Comparison of ENCODE assay signal across 8 cellular contexts in genomic region chr19:48837081-48837524, GRCh38. TPM values are rescaled to one million over a fixed set of nuclear protein-coding genes. Genes with fewer than 3 reads are reported as not detected.
DNase-seq lines count a peak whose midpoint lies in the region; ATAC-seq, FAIRE-seq and TF ChIP-seq lines count a peak whose summit lies in the region.

No MANE protein-coding gene starts in this region.

- no peak for TF ChIP-seq RAD21 in A549 (conservative IDR thresholded peaks at IDR 0.05 in 1 of 2, IDR thresholded peaks at IDR 0.05 in 1 of 2)

- CTCF ChIA-PET in A549 (lab: Yijun Ruan, JAX) = interaction anchor here (0.6 to 24.1 kb wide), 24 partner anchors 9 to 191 kb away, joined by 3 to 927 read pairs (median 4); partner anchors contain the start of genes BAX, BCAT2, CA11 and PLEKHA4

- H3K4me1 ChIP-seq in A549 (peaks cover 7% of the 10 kb centered on the region; the same call in 2 of the 3 replicates), iPS-20b (ENCODE audit: insufficient read depth, low read length) (peaks cover 3% of the 10 kb centered on the region; the same call in 1 of the 2 replicates), spleen (peaks cover 4 to 28% (median 21%) of the 10 kb centered on the region in 6 donors)

- FAIRE-seq in A549 (lab: Jason Lieb, UNC) = peak; percentile 92

- H3K27me3 ChIP-seq in iPS-20b (ENCODE audit: insufficient read depth, low read length) (no peaks in the 10 kb centered on the region), spleen (replicated peaks in 1 of 7) (peaks cover 0 to 16% (median 0%) of the 10 kb centered on the region in 7 donors)

- DNase-seq in A549 (ENCODE audit: low read depth in 1 of 2, low spot score in 1 of 2) (peak; percentile 96 to 99), NCI-H1105 treated with DMSO at 0.1 percent for 48 hours (lab: John Stamatoyannopoulos, UW) (peak; percentile 91), brain pericyte (ENCODE audit: low read depth, low spot score) (peak; percentile 41), spleen (peak; percentile 94), NCI-H2107 (lab: John Stamatoyannopoulos, UW) (no peak)

- H3K27ac ChIP-seq in A549 = peak overlapping the region; percentile 80 to 90
- peak overlapping the region; percentile 75; the same call in 1 of the 2 replicates for H3K27ac ChIP-seq in VCaP
- peak overlapping the region; percentile 11 for H3K27ac ChIP-seq in iPS-20b (ENCODE audit: low read length)
- peak overlapping the region in 5 of 8 donors; percentile 44 to 68 (median 54) for H3K27ac ChIP-seq in spleen

- in situ Hi-C loops in GM18951 (cut with MboI; ENCODE audit: low sequenced_read_pairs, unreplicated experiment) = loop anchor here (5.0 kb wide), 1 partner anchor 45 kb away; no protein-coding TSS in a partner anchor

- peak overlapping the region; percentile 93 for H3K4me2 ChIP-seq in A549

- peaks cover 4% of the 10 kb centered on the region; the same call in 1 of the 2 replicates for H3K36me3 ChIP-seq in iPS-20b (ENCODE audit: insufficient read depth, low read depth, low read length)
- peaks cover 0 to 10% (median 0%) of the 10 kb centered on the region in 6 donors for H3K36me3 ChIP-seq in spleen

- TF ChIP-seq EP300 in A549 (IDR thresholded peaks at IDR 0.05) = no peak

- ATAC-seq in A549 = peak; percentile 87 to 95

- WGBS in A549 (ENCODE audit: missing lambda C conversion rate) = 7% methylated on average over 17 of the region's 29 CpGs
- WGBS in spleen, 5 donors = 3 to 31% (median 5%) methylated on average over 21 to 29 of the region's 29 CpGs

- POLR2A ChIA-PET in A549 (lab: Yijun Ruan, JAX) = interaction anchor here (0.6 to 2.2 kb wide), 10 partner anchors 8 to 139 kb away, joined by 3 to 18 read pairs (median 4); partner anchors contain the start of genes BCAT2 and PPP1R15A

- TF ChIP-seq CTCF in A549 (IDR thresholded peaks at IDR 0.05) = no peak
- TF ChIP-seq CTCF in VCaP (conservative IDR thresholded peaks at IDR 0.05) = no peak
- no peak for TF ChIP-seq CTCF in spleen (IDR thresholded peaks at IDR 0.05 in 8 of 11, conservative IDR thresholded peaks at IDR 0.05 in 3 of 11)

- H3K9me3 ChIP-seq in A549 (no peaks in the 10 kb centered on the region), iPS-20b (ENCODE audit: insufficient read depth, low read depth, low read length) (no peaks in the 10 kb centered on the region), spleen (no peaks in the 10 kb centered on the region)

- H3K9ac ChIP-seq in iPS-20b (ENCODE audit: low read depth, low read length) = peak overlapping the region; percentile 71; the same call in 1 of the 2 replicates

- intact Hi-C loops in spleen (cut with DNase I; ENCODE audit: low total_unique reads) = loop anchor here (5.0 kb wide), 1 partner anchor 50 kb away; no protein-coding TSS in a partner anchor

- H3K4me3 ChIP-seq in A549 (peak overlapping the region; percentile 49), iPS-20b (ENCODE audit: low read length) (peak overlapping the region; percentile 85), spleen (peak overlapping the region in 6 of 8 donors; percentile 9 to 68 (median 34))

- TF ChIP-seq POLR2A in A549 (IDR thresholded peaks at IDR 0.05; ENCODE audit: low read length) = peak; percentile 18; the same call in 1 of the 2 replicates
- TF ChIP-seq POLR2A in GM18951 (IDR thresholded peaks at IDR 0.05; ENCODE audit: extremely low read depth, insufficient read depth, insufficient read length) = peak; percentile 51
- no peak for TF ChIP-seq POLR2A in spleen (IDR thresholded peaks at IDR 0.05)

TF ChIP-seq in A549, 52 proteins besides CTCF, POLR2A, EP300 and RAD21:
- no peak for TF ChIP-seq CBX8 (IDR thresholded peaks at IDR 0.05)
- 0 out of 2 replicates have a peak, but pooled peaks have one; percentile 48 for TF ChIP-seq RFX5 (IDR thresholded peaks at IDR 0.05)
- TF ChIP-seq POLR2AphosphoS2 (conservative IDR thresholded peaks at IDR 0.05; ENCODE audit: low read length) = no peak
- TF ChIP-seq RCOR1 (IDR thresholded peaks at IDR 0.05; ENCODE audit: low read depth, low read length) = no peak
- TF ChIP-seq TFCP2L1 (CRISPR knock-in tag; IDR thresholded peaks at IDR 0.05) = no peak
- TF ChIP-seq HEYL (CRISPR knock-in tag; IDR thresholded peaks at IDR 0.05) = no peak
- no peak for TF ChIP-seq ZFP36 (IDR thresholded peaks at IDR 0.05; ENCODE audit: borderline replicate concordance, partially characterized antibody)
- no peak for TF ChIP-seq RNF2 (IDR thresholded peaks at IDR 0.05; ENCODE audit: borderline replicate concordance, low read depth)
- no peak for TF ChIP-seq NPAS2 (CRISPR knock-in tag; IDR thresholded peaks at IDR 0.05; ENCODE audit: borderline replicate concordance)
- no peak for TF ChIP-seq FOSL2 (IDR thresholded peaks at IDR 0.05)
- no peak for TF ChIP-seq FOSL2 (CRISPR knock-in tag; IDR thresholded peaks at IDR 0.05)
- TF ChIP-seq, protein P1, sequence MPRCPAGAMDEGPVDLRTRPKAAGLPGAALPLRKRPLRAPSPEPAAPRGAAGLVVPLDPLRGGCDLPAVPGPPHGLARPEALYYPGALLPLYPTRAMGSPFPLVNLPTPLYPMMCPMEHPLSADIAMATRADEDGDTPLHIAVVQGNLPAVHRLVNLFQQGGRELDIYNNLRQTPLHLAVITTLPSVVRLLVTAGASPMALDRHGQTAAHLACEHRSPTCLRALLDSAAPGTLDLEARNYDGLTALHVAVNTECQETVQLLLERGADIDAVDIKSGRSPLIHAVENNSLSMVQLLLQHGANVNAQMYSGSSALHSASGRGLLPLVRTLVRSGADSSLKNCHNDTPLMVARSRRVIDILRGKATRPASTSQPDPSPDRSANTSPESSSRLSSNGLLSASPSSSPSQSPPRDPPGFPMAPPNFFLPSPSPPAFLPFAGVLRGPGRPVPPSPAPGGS (IDR thresholded peaks at IDR 0.05) = no peak
- TF ChIP-seq HES2 (IDR thresholded peaks at IDR 0.05) = no peak
- TF ChIP-seq, protein P2, sequence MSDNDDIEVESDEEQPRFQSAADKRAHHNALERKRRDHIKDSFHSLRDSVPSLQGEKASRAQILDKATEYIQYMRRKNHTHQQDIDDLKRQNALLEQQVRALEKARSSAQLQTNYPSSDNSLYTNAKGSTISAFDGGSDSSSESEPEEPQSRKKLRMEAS (IDR thresholded peaks at IDR 0.05) = peak; percentile 45; the same call in 1 of the 2 replicates
- no peak for TF ChIP-seq EHMT2 (IDR thresholded peaks at IDR 0.05; ENCODE audit: low read depth)
- TF ChIP-seq HDAC2 (IDR thresholded peaks at IDR 0.05) = no peak
- TF ChIP-seq, protein P3, sequence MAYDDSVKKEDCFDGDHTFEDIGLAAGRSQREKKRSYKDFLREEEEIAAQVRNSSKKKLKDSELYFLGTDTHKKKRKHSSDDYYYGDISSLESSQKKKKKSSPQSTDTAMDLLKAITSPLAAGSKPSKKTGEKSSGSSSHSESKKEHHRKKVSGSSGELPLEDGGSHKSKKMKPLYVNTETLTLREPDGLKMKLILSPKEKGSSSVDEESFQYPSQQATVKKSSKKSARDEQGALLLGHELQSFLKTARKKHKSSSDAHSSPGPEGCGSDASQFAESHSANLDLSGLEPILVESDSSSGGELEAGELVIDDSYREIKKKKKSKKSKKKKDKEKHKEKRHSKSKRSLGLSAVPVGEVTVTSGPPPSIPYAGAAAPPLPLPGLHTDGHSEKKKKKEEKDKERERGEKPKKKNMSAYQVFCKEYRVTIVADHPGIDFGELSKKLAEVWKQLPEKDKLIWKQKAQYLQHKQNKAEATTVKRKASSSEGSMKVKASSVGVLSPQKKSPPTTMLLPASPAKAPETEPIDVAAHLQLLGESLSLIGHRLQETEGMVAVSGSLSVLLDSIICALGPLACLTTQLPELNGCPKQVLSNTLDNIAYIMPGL (CRISPR knock-in tag; IDR thresholded peaks at IDR 0.05; ENCODE audit: borderline replicate concordance) = no peak
- no peak for TF ChIP-seq SMC3 (IDR thresholded peaks at IDR 0.05)
- peak in 1 of 2 experiments; percentile 62; a peak in 3 of 5 replicates for TF ChIP-seq JUN (IDR thresholded peaks at IDR 0.05)

RNA-seq across cellular contexts. Expression of gene HSD17B14, which starts 0.8 kb away (rescaled TPM):
- polyA plus RNA-seq in A549 (2011; rRNA removed) = 8.1 and 11.1 TPM in 2 replicates
- 13.6 and 15.8 TPM in 2 replicates for polyA plus RNA-seq in A549 (2012; cell fraction: cytosol; rRNA removed)
- 19.8 and 22.5 TPM in 2 replicates for polyA plus RNA-seq in A549 (2012; cell fraction: nucleus; rRNA removed)
- 10.6 to 20.9 TPM (median 19.5 TPM) in 3 replicates for polyA plus RNA-seq in A549 (2017; fragmentation: RNase III; extraction: RNeasy Plus Mini Kit Qiagen cat#74134 plus additional on column Dnase treatment)
- 5.8 TPM in 2 replicates for polyA minus RNA-seq in A549 (2011; rRNA and poly(A)+ RNA removed)
- total RNA-seq in spleen = 10 to 100 TPM in 3 of 7 donors, 1 to 10 TPM in 4; 2.4 to 14.7 (median 8.1) TPM
- 10 to 100 TPM; 10.1 to 16.5 (median 11.2) TPM for polyA plus RNA-seq in spleen

RNA-seq across cellular contexts. Expression of gene BCAT2, which starts 26.3 kb away (rescaled TPM):
- polyA plus RNA-seq in A549 (2011; rRNA removed) = 30.4 and 31.9 TPM in 2 replicates
- polyA plus RNA-seq in A549 (2012; cell fraction: cytosol; rRNA removed) = 93.7 and 119 TPM in 2 replicates
- polyA plus RNA-seq in A549 (2012; cell fraction: nucleus; rRNA removed) = 166 and 195 TPM in 2 replicates
- polyA plus RNA-seq in A549 (2017; fragmentation: RNase III; extraction: RNeasy Plus Mini Kit Qiagen cat#74134 plus additional on column Dnase treatment) = 46.4 to 47.9 TPM (median 47.2 TPM) in 3 replicates
- 35.4 and 36.8 TPM in 2 replicates for polyA minus RNA-seq in A549 (2011; rRNA and poly(A)+ RNA removed)
- total RNA-seq in spleen = 10 to 100 TPM; 15.5 to 25.3 (median 20.4) TPM
- 10 to 100 TPM; 25.5 to 31.7 (median 29.4) TPM for polyA plus RNA-seq in spleen

RNA-seq across cellular contexts. Expression of gene PLEKHA4, which starts 31.3 kb away (rescaled TPM):
- polyA plus RNA-seq in A549 (2011; rRNA removed) (0.34 and 0.42 TPM in 2 replicates), A549 (2017; fragmentation: RNase III; extraction: RNeasy Plus Mini Kit Qiagen cat#74134 plus additional on column Dnase treatment) (0.46 to 0.78 TPM (median 0.47 TPM) in 3 replicates), spleen (10 to 100 TPM; 12.2 to 20.6 (median 13.8) TPM)
- 0.36 and 0.52 TPM in 2 replicates for polyA plus RNA-seq in A549 (2012; cell fraction: cytosol; rRNA removed)
- 0.97 TPM in 2 replicates for polyA plus RNA-seq in A549 (2012; cell fraction: nucleus; rRNA removed)
- 0.39 TPM in 1 of 2 replicates, not detected in the other for polyA minus RNA-seq in A549 (2011; rRNA and poly(A)+ RNA removed)
- total RNA-seq in spleen = 10 to 100 TPM in 6 of 7 donors, 1 to 10 TPM in 1; 8.6 to 24.2 (median 16.0) TPM

RNA-seq across cellular contexts. Expression of gene PPP1R15A, which starts 35.1 kb away (rescaled TPM):
- 49.0 and 74.2 TPM in 2 replicates for polyA plus RNA-seq in A549 (2011; rRNA removed)
- polyA plus RNA-seq in A549 (2012; cell fraction: cytosol; rRNA removed) = 109 and 112 TPM in 2 replicates
- polyA plus RNA-seq in A549 (2012; cell fraction: nucleus; rRNA removed) = 162 and 179 TPM in 2 replicates
- 28.1 to 29.7 TPM (median 29.2 TPM) in 3 replicates for polyA plus RNA-seq in A549 (2017; fragmentation: RNase III; extraction: RNeasy Plus Mini Kit Qiagen cat#74134 plus additional on column Dnase treatment)
- 34.8 and 43.6 TPM in 2 replicates for polyA minus RNA-seq in A549 (2011; rRNA and poly(A)+ RNA removed)
- total RNA-seq in spleen = 10 to 100 TPM; 30.2 to 74.2 (median 47.6) TPM
- 10 to 100 TPM; 18.5 to 54.5 (median 21.5) TPM for polyA plus RNA-seq in spleen

Comparison
In these comparisons a context has a peak if more than half of its experiments do, and no peak if none do; other contexts are left out.
1. H3K27ac ChIP-seq: peak in every context shown above with its lines; median percentile 85 in A549; 75 in VCaP; 54 in spleen; 11 in iPS-20b.
2. H3K4me3 ChIP-seq: peak in every context shown above with its lines; median percentile 85 in iPS-20b; 49 in A549; 34 in spleen.
3. POLR2A ChIP-seq: peak in A549 (single experiment) and GM18951 (single experiment); none in spleen (0 of 3).
4. RNA of gene PLEKHA4, which starts 31.3 kb away (polyA plus RNA-seq): 12.2 to 20.6 TPM in spleen; 0.34 to 0.97 TPM in A549; every median in the first group is over 4 times any median in the second.